ENCODE assay signal across 26 cellular contexts in genomic region chr6:112480551-112480950, GRCh38.
A peak's percentile ranks its signal among the peaks of the same experiment; 100 is the strongest.
DNase-seq lines count a peak whose midpoint lies in the region; ATAC-seq and TF ChIP-seq lines count a peak whose summit lies in the region.
"Had no signal": no experiment of that assay in that cellular context is flagged by ENCODE, and none has a peak within 500 bp of the region (broad histone marks: within the 10 kb centered on the region; RNA-seq: fewer than 3 reads in every experiment).

No MANE protein-coding gene starts in this region.

- H3K79me2 ChIP-seq in HCT116 (ENCODE audit: insufficient read depth, low read length) = no peaks in the 10 kb centered on the region

- H3K4me2 ChIP-seq in HCT116 (ENCODE audit: low read length) = no peak overlapping the region
- H3K4me2 ChIP-seq: GM23338 had no signal

- H4K20me1 ChIP-seq in HCT116 (ENCODE audit: insufficient read depth) = no peaks in the 10 kb centered on the region

- RAD21 ChIA-PET in HCT116 (lab: Charles Lee; ENCODE audit: low non-redundant PET in 1 of 2, low total read pairs in 2 of 2, uncharacterized antibody in 2 of 2, unreplicated experiment in 2 of 2) = no interaction called here

- TF ChIP-seq POLR2A in HCT116 (IDR thresholded peaks at IDR 0.05; ENCODE audit: borderline replicate concordance, extremely low read depth, insufficient read depth, insufficient read length) = no peak

- H3K27me3 ChIP-seq in HCT116 (ENCODE audit: insufficient read depth, low read length) = no peaks in the 10 kb centered on the region
- H3K27me3 ChIP-seq: Peyer's patch, right atrium auricular region, tibial artery had no signal

- no peak overlapping the region for H3K9ac ChIP-seq in HCT116 (ENCODE audit: low read length)

- no peaks in the 10 kb centered on the region for H3K36me3 ChIP-seq in HCT116 (ENCODE audit: control insufficient read depth in 1 of 2, insufficient read depth in 2 of 2, low read length in 2 of 2)
- H3K36me3 ChIP-seq: Peyer's patch, right atrium auricular region, tibial artery had no signal

- no peaks in the 10 kb centered on the region for H3K4me1 ChIP-seq in HCT116 (ENCODE audit: control insufficient read depth in 1 of 2, insufficient read depth in 2 of 2, low read length in 2 of 2)
- H3K4me1 ChIP-seq: Peyer's patch had no signal

- ATAC-seq in HCT116 (no peak), GM21367 (IDR thresholded peaks at IDR 0.05; ENCODE audit: unreplicated experiment) (no peak)
- ATAC-seq: GM23338, K562, left colon had no signal

- CTCF ChIA-PET in HCT116 (lab: Charles Lee) = no interaction called here

- no peaks in the 10 kb centered on the region for H3K9me3 ChIP-seq in HCT116 (ENCODE audit: control insufficient read depth in 1 of 2, insufficient read depth in 1 of 2, low read depth in 1 of 2, low read length in 2 of 2)
- H3K9me3 ChIP-seq: Peyer's patch, right atrium auricular region, tibial artery had no signal

- no peak for TF ChIP-seq RAD21 in HCT116 (IDR thresholded peaks at IDR 0.05; ENCODE audit: low read depth)

- no peak overlapping the region for H3K27ac ChIP-seq in HCT116 (ENCODE audit: low read depth, low read length)
- H3K27ac ChIP-seq: HL-60, Peyer's patch, right atrium auricular region, tibial artery had no signal

- no peaks in the 10 kb centered on the region for H3K9me2 ChIP-seq in HCT116 (ENCODE audit: insufficient read depth)

- DNase-seq in AG08396 (ENCODE audit: low spot score) = peak; percentile 22
- no peak for DNase-seq in HCT116 (ENCODE audit: low read depth, low spot score)
- peak; percentile 67 for DNase-seq in amniotic epithelial cell (ENCODE audit: low read depth)
- peak; percentile 17 for DNase-seq in glomerular visceral epithelial cell (ENCODE audit: extremely low spot score)
- DNase-seq in NCI-H2107 treated with DMSO at 0.1 percent for 48 hours (lab: John Stamatoyannopoulos, UW; ENCODE audit: unreplicated experiment) = no peak
- no peak for DNase-seq in GM19238 (ENCODE audit: insufficient read length, low spot score)
- DNase-seq in NCI-H82 treated with DMSO at 0.1 percent for 48 hours (lab: John Stamatoyannopoulos, UW; ENCODE audit: unreplicated experiment) = no peak
- DNase-seq: ACHN; activated CD4-positive, alpha-beta T cell treated with anti-CD3 and anti-CD28 coated beads for 48 hours; activated CD8-positive, alpha-beta memory T cell treated with anti-CD3 and anti-CD28 coated beads, Interleukin-2, amount 50 U/mL, for 48 hours; activated gamma-delta T cell treated with Interleukin-2 at 50 U/mL for 16 hours; amygdala; CD4-positive, alpha-beta T cell; foreskin melanocyte; left colon; midbrain; NCI-H1092; NCI-H774; Peyer's patch; stimulated activated naive CD4-positive, alpha-beta T cell; tibial artery had no signal

- BruUV-seq in HCT116 (replicated peaks; lab: Mats Ljungman, UMichigan) = no TSS peak

- intact Hi-C loops in HCT116 (cut with micrococcal nuclease) = no loop called here

- no peak overlapping the region for H3K4me3 ChIP-seq in HCT116 (replicated peaks in 1 of 2; ENCODE audit: low read depth in 1 of 2, low read length in 2 of 2)
- H3K4me3 ChIP-seq: GM23338, K562, Peyer's patch, right atrium auricular region, tibial artery had no signal

- POLR2A ChIA-PET in HCT116 (lab: Charles Lee) = no interaction called here

- no peak overlapping the region for H2AFZ ChIP-seq in HCT116 (ENCODE audit: low read depth, low read length, poor library complexity, severe bottlenecking)
- H2AFZ ChIP-seq: GM23338 had no signal

- no peak for TF ChIP-seq CTCF in HCT116 (IDR thresholded peaks at IDR 0.05 in 2 of 3, conservative IDR thresholded peaks at IDR 0.05 in 1 of 3; ENCODE audit: borderline replicate concordance in 1 of 3, insufficient read depth in 1 of 3, low read depth in 2 of 3, low read length in 2 of 3)

TF ChIP-seq in HCT116, 20 proteins besides CTCF, POLR2A, EP300 and RAD21:
- TF ChIP-seq ZBTB33 (IDR thresholded peaks at IDR 0.05; ENCODE audit: extremely low read depth, insufficient replicate concordance, low read length) (no peak), ATF3 (IDR thresholded peaks at IDR 0.05) (no peak), FOSL1 (IDR thresholded peaks at IDR 0.05; ENCODE audit: low read depth) (0 out of 2 replicates have a peak, but pooled peaks have one; percentile 24), YY1 (IDR thresholded peaks at IDR 0.05; ENCODE audit: extremely low read depth, insufficient replicate concordance, low read depth, low read length) (no peak), CEBPB (IDR thresholded peaks at IDR 0.05; ENCODE audit: low read depth) (peak; percentile 54), JUND (IDR thresholded peaks at IDR 0.05) (no peak)
TF ChIP-seq in HCT116: peak in this region for 2.

Comparison
In these comparisons a context has a peak if more than half of its experiments do, and no peak if none do; other contexts are left out.
1. DNase-seq: peak in AG08396 (single experiment), amniotic epithelial cell (single experiment) and glomerular visceral epithelial cell (single experiment); none in HCT116 (single experiment), NCI-H2107 treated with DMSO at 0.1 percent for 48 hours (single experiment), GM19238 (single experiment) and NCI-H82 treated with DMSO at 0.1 percent for 48 hours (single experiment).